ENCODE assay signal across 12 cellular contexts in the genomic region with DNA sequence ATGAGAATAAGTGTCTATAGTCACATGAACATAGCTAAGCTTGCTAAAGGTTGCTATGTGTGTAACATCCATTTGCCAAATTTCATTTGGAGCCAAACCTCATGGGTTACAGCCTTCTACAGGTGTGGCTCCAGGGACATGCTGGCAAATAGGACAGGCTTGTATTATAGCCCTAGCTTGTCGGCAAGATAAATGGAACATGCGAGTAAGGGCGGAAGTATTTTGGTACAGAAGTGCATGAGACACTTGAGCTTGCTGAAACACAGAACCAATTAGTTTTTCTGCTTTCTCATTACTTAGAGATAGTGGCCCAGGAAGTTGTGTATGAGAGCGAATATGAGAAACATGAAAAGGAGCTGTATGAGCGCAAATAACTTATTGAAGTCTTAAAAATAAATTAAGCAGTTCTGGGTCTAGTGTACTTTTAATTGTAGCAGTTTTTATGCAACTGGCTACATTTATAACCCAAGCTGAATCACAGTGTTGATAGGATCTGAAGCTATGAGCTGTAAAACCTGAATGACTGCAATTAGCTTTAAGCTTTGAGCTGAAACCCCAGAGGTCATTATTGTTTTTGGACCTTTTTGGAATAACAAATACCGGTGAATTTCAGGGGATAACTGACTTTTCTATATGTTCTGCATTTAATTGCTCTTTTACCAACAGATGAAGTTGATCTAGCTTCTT.
"Had no signal": no experiment of that assay in that cellular context is flagged by ENCODE, and none has a peak within 500 bp of the region (broad histone marks: within the 10 kb centered on the region; RNA-seq: fewer than 3 reads in every experiment).

No MANE protein-coding gene starts in this region.

- H3K9me3 ChIP-seq: body of pancreas had no signal

- DNase-seq: activated CD4-positive, alpha-beta T cell treated with anti-CD3 and anti-CD28 coated beads for 4 hours; activated CD8-positive, alpha-beta memory T cell treated with anti-CD3 and anti-CD28 coated beads, Interleukin-2, amount 50 U/mL, for 48 hours; activated CD8-positive, alpha-beta T cell treated with anti-CD3 and anti-CD28 coated beads for 36 hours; activated naive CD4-positive, alpha-beta T cell treated with anti-CD3 and anti-CD28 coated beads, Interleukin-2, amount 10 ng/mL, durations not matched to agents 7 days and 5 days; body of pancreas; cerebellar nuclear complex; endodermal cell; head of caudate nucleus; SHP77 treated with DMSO at 0.1 percent for 48 hours; stomach had no signal

- H3K36me3 ChIP-seq: stomach had no signal

- ATAC-seq: activated CD8-positive, alpha-beta T cell treated with anti-CD3 and anti-CD28 coated beads for 36 hours; body of pancreas; esophagus mucosa; left lobe of liver had no signal

- H3K4me1 ChIP-seq: body of pancreas, stomach had no signal

- H3K4me3 ChIP-seq: body of pancreas, stomach had no signal

- H3K27me3 ChIP-seq: body of pancreas had no signal

- H3K27ac ChIP-seq: body of pancreas, stomach had no signal
